ENCODE assay signal across 6 cellular contexts in the genomic region with DNA sequence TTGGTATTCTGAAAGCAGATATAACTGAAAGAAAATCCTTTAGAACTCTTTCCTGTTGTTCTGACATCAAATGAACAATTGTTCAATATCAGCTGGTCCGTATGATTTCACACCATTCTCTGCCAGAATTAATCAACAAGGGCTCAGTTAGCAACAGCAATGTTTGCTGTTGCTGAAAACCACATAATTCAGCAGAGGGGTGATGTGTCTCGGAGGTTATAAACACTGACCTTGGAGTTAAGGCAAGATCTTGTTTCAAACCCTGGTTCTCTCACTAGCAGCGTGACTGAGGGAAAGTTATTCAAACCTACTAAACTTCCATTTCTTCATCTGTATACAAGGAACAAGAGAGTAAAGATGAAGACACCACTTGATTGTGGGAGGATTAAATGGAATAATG. TPM values are rescaled to one million over a fixed set of nuclear protein-coding genes. Genes with fewer than 3 reads are reported as not detected.
"Had no signal": no experiment of that assay in that cellular context is flagged by ENCODE, and none has a peak within 500 bp of the region (broad histone marks: within the 10 kb centered on the region; RNA-seq: fewer than 3 reads in every experiment).

No MANE protein-coding gene starts in this region.

RNA-seq across cellular contexts. Expression of gene FOLH1, which starts 36.8 kb away (rescaled TPM):
- total RNA-seq: HepG2, IMR-90, NCI-H460, PC-9, Peyer's patch, SJCRH30 had no signal
